8 cellular contexts compared by ENCODE assay signal in the genomic region with DNA sequence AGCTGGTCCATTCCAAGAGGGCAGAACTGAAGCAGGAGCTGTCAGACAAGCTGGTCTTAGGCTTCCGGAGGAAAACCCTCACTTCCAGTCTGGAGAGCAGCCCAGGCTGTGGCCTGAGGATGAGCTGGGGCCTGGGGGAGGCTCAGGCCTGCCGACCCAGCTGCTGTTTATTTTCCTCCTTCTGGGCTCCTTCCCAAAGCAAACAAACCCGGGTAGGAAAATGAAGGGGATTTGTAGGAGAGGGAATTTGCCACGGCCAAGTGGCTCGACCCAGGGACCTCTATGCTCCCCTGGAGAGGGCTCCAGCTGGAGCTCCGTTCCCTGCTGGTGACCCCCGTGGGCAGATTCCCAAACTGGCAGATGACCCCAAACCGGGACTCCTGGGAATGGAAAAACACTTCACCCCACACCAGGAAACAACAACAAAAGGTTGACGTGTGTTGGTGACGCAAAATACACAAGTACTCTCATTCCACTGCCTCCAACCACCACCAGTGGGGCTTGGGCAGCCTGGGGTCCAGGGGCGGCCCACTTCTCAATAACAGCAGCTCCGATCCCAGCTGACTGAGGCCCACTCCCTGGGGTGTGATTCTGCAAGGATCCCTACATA. TPM values are rescaled to one million over a fixed set of nuclear protein-coding genes. Genes with fewer than 3 reads are reported as not detected.
DNase-seq lines count a peak whose midpoint lies in the region; ATAC-seq and TF ChIP-seq lines count a peak whose summit lies in the region.

No MANE protein-coding gene starts in this region.

- no peaks in the 10 kb centered on the region for H3K27me3 ChIP-seq in tibial nerve

- TF ChIP-seq CTCF in tibial nerve (IDR thresholded peaks at IDR 0.05): peak in 2 of 5 experiments; percentile 9 to 46

- H3K4me1 ChIP-seq in tibial nerve: peaks cover 0 to 77% (median 35%) of the 10 kb centered on the region in 4 donors

- TF ChIP-seq POLR2A in tibial nerve (IDR thresholded peaks at IDR 0.05): peak in 1 of 2 donors; percentile 5

- ATAC-seq in HG02852 (IDR thresholded peaks at IDR 0.05; ENCODE audit: unreplicated experiment): no peak
- no peak for ATAC-seq in GM21825 (IDR thresholded peaks at IDR 0.05; ENCODE audit: unreplicated experiment)
- ATAC-seq in HG02588 (IDR thresholded peaks at IDR 0.05; ENCODE audit: unreplicated experiment): no peak

- peak overlapping the region in 3 of 4 donors; percentile 70 to 85 (median 82) for H3K27ac ChIP-seq in tibial nerve

- DNase-seq in Ammon's horn (ENCODE audit: low spot score) (peak; percentile 53), NCI-H2081 treated with DMSO at 0.1 percent for 48 hours (lab: John Stamatoyannopoulos, UW) (peak; percentile 82), cerebellum (ENCODE audit: low spot score) (peak; percentile 71), left kidney (ENCODE audit: low read depth, low spot score) (peak; percentile 82), tibial nerve (ENCODE audit: low spot score in 2 of 2) (peak; percentile 57 to 64)

- H3K4me3 ChIP-seq in tibial nerve: no peak overlapping the region

- peak; percentile 67 to 74 for TF ChIP-seq EP300 in tibial nerve (IDR thresholded peaks at IDR 0.05)

- H3K36me3 ChIP-seq in tibial nerve: peaks cover 0 to under 1% (median 0%) of the 10 kb centered on the region in 3 donors

- H3K9me3 ChIP-seq in tibial nerve: no peaks in the 10 kb centered on the region

- 8 to 20% methylated on average over 10 to 11 of the region's 12 CpGs for WGBS in tibial nerve, 2 donors

RNA-seq across cellular contexts. Expression of gene JUP, which starts 8.8 kb away (rescaled TPM):
- total RNA-seq in cerebellum: 38.9 TPM
- total RNA-seq in tibial nerve: 10 to 100 TPM; 42.9 to 57.7 (median 51.6) TPM

RNA-seq across cellular contexts. Expression of gene P3H4, which starts 34.1 kb away (rescaled TPM):
- total RNA-seq in cerebellum (17.1 TPM), tibial nerve (10 to 100 TPM; 14.7 to 23.9 (median 22.0) TPM)

RNA-seq across cellular contexts. Expression of gene FKBP10, which starts 35.1 kb away (rescaled TPM):
- total RNA-seq in cerebellum: 26.5 TPM
- total RNA-seq in tibial nerve: 100 to 1,000 TPM in 1 of 4 donors, 10 to 100 TPM in 3; 47.9 to 103 (median 77.4) TPM

RNA-seq across cellular contexts. Expression of gene HAP1, which starts 43.2 kb away (rescaled TPM):
- total RNA-seq in cerebellum: 1.5 TPM
- total RNA-seq in tibial nerve: 1 to 10 TPM in 1 of 4 donors, under 1 TPM in 1, not detected in 2; 0.98 to 1.8 TPM

RNA-seq across cellular contexts. Expression of gene NT5C3B, which starts 58.3 kb away (rescaled TPM):
- 74.9 TPM for total RNA-seq in cerebellum
- 10 to 100 TPM; 31.0 to 77.1 (median 33.0) TPM for total RNA-seq in tibial nerve
